In the genomic region with DNA sequence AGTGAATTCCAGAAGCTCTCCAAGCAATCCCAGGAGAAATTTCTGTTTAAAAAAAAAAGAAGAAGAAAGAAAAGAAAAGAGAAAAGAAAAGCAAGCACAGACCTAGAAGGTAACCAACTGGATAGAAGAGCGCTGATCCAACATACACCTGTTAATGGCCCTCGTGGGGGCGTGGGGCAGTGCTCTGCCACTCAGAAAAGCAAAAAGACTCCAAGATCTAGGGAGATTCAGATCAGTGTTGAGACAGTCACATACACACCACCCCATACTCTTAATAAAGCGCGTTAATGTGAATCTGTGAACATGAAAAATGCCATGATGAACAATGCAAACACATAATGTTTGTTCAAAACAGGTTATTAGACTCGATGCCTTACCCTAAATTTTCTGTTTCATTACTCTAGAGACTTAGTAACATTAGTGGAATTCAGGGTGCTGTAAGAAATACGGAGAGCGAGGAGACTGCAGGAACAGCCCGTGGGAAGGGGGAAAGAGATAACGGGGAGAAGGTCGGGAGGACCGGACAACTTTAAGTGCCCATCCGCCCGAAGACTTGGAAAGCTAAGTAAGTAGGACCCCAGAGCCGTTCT, we compare ENCODE assay signal across 8 cellular contexts. TPM values are rescaled to one million over a fixed set of nuclear protein-coding genes. Genes with fewer than 3 reads are reported as not detected.
A peak's percentile ranks its signal among the peaks of the same experiment; 100 is the strongest.
DNase-seq lines count a peak whose midpoint lies in the region; ATAC-seq, FAIRE-seq and TF ChIP-seq lines count a peak whose summit lies in the region.

No MANE protein-coding gene starts in this region.

- DNase-seq in HL-60 (ENCODE audit: low read depth in 1 of 2, low spot score in 1 of 2) (no peak), bronchial epithelial cell (ENCODE audit: low read depth) (no peak), mesendoderm (no peak), HT-29 (ENCODE audit: low spot score) (no peak), SW 1271 (lab: John Stamatoyannopoulos, UW) (no peak), NCI-H2029 (lab: John Stamatoyannopoulos, UW) (no peak)

- H3K36me3 ChIP-seq in ACC112 (ENCODE audit: insufficient read depth, low read length) (peaks cover 34% of the 10 kb centered on the region), bronchial epithelial cell (ENCODE audit: control insufficient read depth, insufficient read depth, low read length) (peaks cover 2% of the 10 kb centered on the region), mesendoderm (ENCODE audit: control insufficient read depth, insufficient read depth, low read length) (no peaks in the 10 kb centered on the region)

- H2BK120ac ChIP-seq in mesendoderm (ENCODE audit: low read depth, low read length): no peak overlapping the region

- no peak for FAIRE-seq in bronchial epithelial cell (lab: Jason Lieb, UNC)

- peak overlapping the region; percentile 46 for H2AFZ ChIP-seq in ACC112 (ENCODE audit: low read length, unreplicated experiment)

- peak overlapping the region; percentile 89 for H3K27ac ChIP-seq in ACC112 (ENCODE audit: low read depth, low read length)
- peak overlapping the region; percentile 81 for H3K27ac ChIP-seq in HL-60 (replicated peaks)
- H3K27ac ChIP-seq in mesendoderm (ENCODE audit: low read depth, low read length): no peak overlapping the region

- no peak overlapping the region for H2BK5ac ChIP-seq in mesendoderm (ENCODE audit: low read length)

- H3K4me1 ChIP-seq in ACC112 (ENCODE audit: control insufficient read depth, insufficient read depth, low read length, unreplicated experiment) (peaks cover 46% of the 10 kb centered on the region), mesendoderm (ENCODE audit: control insufficient read depth, low read depth, low read length) (no peaks in the 10 kb centered on the region)

- H3K27me3 ChIP-seq in ACC112 (ENCODE audit: insufficient read depth, low read length) (no peaks in the 10 kb centered on the region), HL-60 (ENCODE audit: insufficient read depth, poor library complexity, severe bottlenecking) (no peaks in the 10 kb centered on the region), bronchial epithelial cell (ENCODE audit: control insufficient read depth, insufficient read depth, low read length) (no peaks in the 10 kb centered on the region), mesendoderm (ENCODE audit: insufficient read depth, low read length, poor library complexity) (no peaks in the 10 kb centered on the region)

- H3K9ac ChIP-seq in mesendoderm (ENCODE audit: low read length): peak overlapping the region; percentile 55

- H3K4me2 ChIP-seq in mesendoderm (ENCODE audit: low read length): peak overlapping the region; percentile 61

- TF ChIP-seq CTCF in HL-60 (IDR thresholded peaks at IDR 0.05; ENCODE audit: insufficient read depth, low read length): no peak
- TF ChIP-seq CTCF in bronchial epithelial cell (IDR thresholded peaks at IDR 0.05; ENCODE audit: insufficient read depth, low read length, severe bottlenecking): no peak

- no peak overlapping the region for H3K23ac ChIP-seq in mesendoderm (ENCODE audit: low read length)

- H3K79me2 ChIP-seq in ACC112 (ENCODE audit: control insufficient read depth, insufficient read depth, low read length, unreplicated experiment) (peaks cover 62% of the 10 kb centered on the region), mesendoderm (ENCODE audit: control insufficient read depth, insufficient read depth, low read length) (peaks cover 2% of the 10 kb centered on the region)

- H3K4ac ChIP-seq in mesendoderm (ENCODE audit: low read depth, low read length): no peak overlapping the region

- H3K18ac ChIP-seq in mesendoderm (ENCODE audit: low read length): no peak overlapping the region

- no peak for ATAC-seq in HG02588 (IDR thresholded peaks at IDR 0.05; ENCODE audit: unreplicated experiment)

- H3K4me3 ChIP-seq in ACC112 (ENCODE audit: low read depth, low read length): peak overlapping the region; percentile 100
- peak overlapping the region; percentile 88 for H3K4me3 ChIP-seq in HL-60 (replicated peaks; ENCODE audit: insufficient read depth, low read length)
- peak overlapping the region; percentile 67 for H3K4me3 ChIP-seq in bronchial epithelial cell (ENCODE audit: low read depth, low read length)
- peak overlapping the region; percentile 78 for H3K4me3 ChIP-seq in mesendoderm (ENCODE audit: low read length)

- peaks cover 4% of the 10 kb centered on the region for H3K79me1 ChIP-seq in mesendoderm (ENCODE audit: low read length)

- WGBS in mesendoderm (ENCODE audit: extremely low coverage, insufficient coverage, low lambda C conversion rate): no CpG with 5 or more reads among the region's 15 CpGs

- peak overlapping the region; percentile 56 for H3K56ac ChIP-seq in mesendoderm (ENCODE audit: low read length)

- H4K8ac ChIP-seq in mesendoderm (ENCODE audit: low read depth, low read length): no peak overlapping the region

- H2BK15ac ChIP-seq in mesendoderm (replicated peaks; ENCODE audit: low read depth): no peak overlapping the region

- no peak overlapping the region for H2AK5ac ChIP-seq in mesendoderm (ENCODE audit: low read length)

- H4K5ac ChIP-seq in mesendoderm (ENCODE audit: low read length): no peak overlapping the region

RNA-seq across cellular contexts. Expression of a gene that starts 0.4 kb away (rescaled TPM):
- total RNA-seq in bronchial epithelial cell: 7.7 and 11.6 TPM in 2 replicates
- 57.7 TPM for polyA plus RNA-seq in mesendoderm (2013, experiment 1 of 2)
- 57.8 TPM for polyA plus RNA-seq in mesendoderm (2013, experiment 2 of 2)
- total RNA-seq in HT-29 (2014; rRNA removed; shearing (Covaris generic)): 4.9 and 7.1 TPM in 2 replicates

RNA-seq across cellular contexts. Expression of a gene that starts 0.8 kb away (rescaled TPM):
- total RNA-seq in bronchial epithelial cell: 23.4 and 31.1 TPM in 2 replicates
- 9.0 TPM for polyA plus RNA-seq in mesendoderm (2013, experiment 1 of 2)
- polyA plus RNA-seq in mesendoderm (2013, experiment 2 of 2): 9.0 TPM
- total RNA-seq in HT-29 (2014; rRNA removed; shearing (Covaris generic)): 6.9 and 8.4 TPM in 2 replicates
